16 cellular contexts compared by ENCODE assay signal in genomic region chr1:117616967-117617366, GRCh38. TPM values are rescaled to one million over a fixed set of nuclear protein-coding genes. Genes with fewer than 3 reads are reported as not detected.
A peak's percentile ranks its signal among the peaks of the same experiment; 100 is the strongest.
DNase-seq lines count a peak whose midpoint lies in the region; ATAC-seq lines count a peak whose summit lies in the region.
"Had no signal": no experiment of that assay in that cellular context is flagged by ENCODE, and none has a peak within 500 bp of the region (broad histone marks: within the 10 kb centered on the region; RNA-seq: fewer than 3 reads in every experiment).

No MANE protein-coding gene starts in this region.

- H3K9me2 ChIP-seq in Karpas-422 (replicated peaks; ENCODE audit: insufficient read depth, low read length), result no peaks in the 10 kb centered on the region
- H3K9me2 ChIP-seq: SK-N-SH had no signal

- peak overlapping the region; percentile 28 for H3K4me3 Mint-ChIP-seq in T-helper 17 cell
- peak overlapping the region; percentile 3 for H3K4me3 Mint-ChIP-seq in stimulated activated memory B cell treated with anti-CD40 and anti-IgM and Interleukin-4, amounts not matched to agents 10 μg/mL and 1 μg/mL and 100 μg/mL, for 72 hours
- H3K4me3 Mint-ChIP-seq: CD4-positive, alpha-beta T cell had no signal

- H3K9me3 ChIP-seq in Karpas-422 (ENCODE audit: low read length) (no peaks in the 10 kb centered on the region), T-helper 17 cell (ENCODE audit: control insufficient read depth, low read length, poor library complexity, severe bottlenecking) (no peaks in the 10 kb centered on the region)
- H3K9me3 ChIP-seq: SK-N-SH had no signal

- peaks cover 6% of the 10 kb centered on the region for H3K36me3 Mint-ChIP-seq in T-helper 17 cell (ENCODE audit: low read depth)
- H3K36me3 Mint-ChIP-seq in stimulated activated memory B cell treated with anti-CD40 and anti-IgM and Interleukin-4, amounts not matched to agents 10 μg/mL and 1 μg/mL and 100 μg/mL, for 72 hours, result peaks cover 30% of the 10 kb centered on the region

- peaks cover 74% of the 10 kb centered on the region for H3K4me1 Mint-ChIP-seq in T-helper 17 cell
- H3K4me1 Mint-ChIP-seq in stimulated activated memory B cell treated with anti-CD40 and anti-IgM and Interleukin-4, amounts not matched to agents 10 μg/mL and 1 μg/mL and 100 μg/mL, for 72 hours, result peaks cover 96% of the 10 kb centered on the region

- DNase-seq in Karpas-422 (no peak), T-helper 17 cell (no peak), islet precursor cell (peak; percentile 15), NCI-H526 treated with DMSO at 0.1 percent for 48 hours (lab: John Stamatoyannopoulos, UW) (no peak), NCI-H510A (lab: John Stamatoyannopoulos, UW) (no peak)
- DNase-seq: CD4-positive, alpha-beta T cell; H7; IMR-90; NCI-H1048; NCI-H1436 treated with DMSO at 0.1 percent for 48 hours; NCI-H82; SHP77; SK-N-SH had no signal

- H3K9me3 Mint-ChIP-seq in stimulated activated memory B cell treated with anti-CD40 and anti-IgM and Interleukin-4, amounts not matched to agents 10 μg/mL and 1 μg/mL and 100 μg/mL, for 72 hours, result peaks cover 4% of the 10 kb centered on the region
- H3K9me3 Mint-ChIP-seq: CD4-positive, alpha-beta T cell had no signal

- H2AFZ ChIP-seq in Karpas-422 (ENCODE audit: low read length), result no peak overlapping the region

- H3K4me3 ChIP-seq in Karpas-422 (ENCODE audit: low read length), result no peak overlapping the region

- peak overlapping the region; percentile 54 for H3K27ac Mint-ChIP-seq in T-helper 17 cell
- peak overlapping the region; percentile 71 for H3K27ac Mint-ChIP-seq in stimulated activated memory B cell treated with anti-CD40 and anti-IgM and Interleukin-4, amounts not matched to agents 10 μg/mL and 1 μg/mL and 100 μg/mL, for 72 hours
- H3K27ac Mint-ChIP-seq: CD4-positive, alpha-beta T cell had no signal

- peak overlapping the region; percentile 31 for H3K4me2 ChIP-seq in Karpas-422 (ENCODE audit: low read depth, low read length, poor library complexity, severe bottlenecking)
- H3K4me2 ChIP-seq: SK-N-SH had no signal

- no peak overlapping the region for H3K27ac ChIP-seq in Karpas-422 (ENCODE audit: low read length)

- no peaks in the 10 kb centered on the region for H3K36me3 ChIP-seq in Karpas-422 (ENCODE audit: insufficient read depth, low read length)

- no peaks in the 10 kb centered on the region for H3K27me3 ChIP-seq in Karpas-422 (ENCODE audit: low read length)

- no peaks in the 10 kb centered on the region for H3K79me2 ChIP-seq in Karpas-422 (ENCODE audit: low read length)

- no peak overlapping the region for H3K9ac ChIP-seq in Karpas-422 (ENCODE audit: low read length)
- H3K9ac ChIP-seq: SK-N-SH had no signal

- no peaks in the 10 kb centered on the region for H4K20me1 ChIP-seq in Karpas-422 (ENCODE audit: insufficient read depth, low read depth, low read length)

- no peaks in the 10 kb centered on the region for H3K27me3 Mint-ChIP-seq in T-helper 17 cell
- H3K27me3 Mint-ChIP-seq in stimulated activated memory B cell treated with anti-CD40 and anti-IgM and Interleukin-4, amounts not matched to agents 10 μg/mL and 1 μg/mL and 100 μg/mL, for 72 hours, result no peaks in the 10 kb centered on the region
- H3K27me3 Mint-ChIP-seq: CD4-positive, alpha-beta T cell had no signal

- ATAC-seq in T-helper 17 cell, result no peak
- no peak for ATAC-seq in stimulated activated memory B cell treated with anti-CD40 and anti-IgM and Interleukin-4, amounts not matched to agents 10 μg/mL and 1 μg/mL and 100 μg/mL, for 72 hours
- no peak for ATAC-seq in GM18861 (IDR thresholded peaks at IDR 0.05; ENCODE audit: unreplicated experiment)
- ATAC-seq in HG03457 (IDR thresholded peaks at IDR 0.05; ENCODE audit: unreplicated experiment), result no peak

- H3K4me1 ChIP-seq in Karpas-422 (ENCODE audit: low read length), result peaks cover 13% of the 10 kb centered on the region

RNA-seq across cellular contexts. Expression of gene TENT5C, which starts 11.1 kb away (rescaled TPM):
- 0.14 and 0.60 TPM in 2 replicates for total RNA-seq in Karpas-422 (2014; rRNA removed; shearing (Covaris generic); ENCODE audit: low replicate concordance)
- total RNA-seq in T-helper 17 cell, result 100 to 1,000 TPM; 129 to 173 TPM

Comparison
In these comparisons a context has a peak if more than half of its experiments do, and no peak if none do; other contexts are left out.
1. RNA of gene TENT5C, which starts 11.1 kb away (total RNA-seq): 129 to 173 TPM in T-helper 17 cell; 0.14 to 0.60 TPM in Karpas-422; every median in the first group is over 10 times any median in the second.